ENCODE assay signal across 10 cellular contexts in genomic region chr11:11244470-11245080, GRCh38.
DNase-seq lines count a peak whose midpoint lies in the region; ATAC-seq and TF ChIP-seq lines count a peak whose summit lies in the region.
"Had no signal": no experiment of that assay in that cellular context is flagged by ENCODE, and none has a peak within 500 bp of the region (broad histone marks: within the 10 kb centered on the region; RNA-seq: fewer than 3 reads in every experiment).

No MANE protein-coding gene starts in this region.

- no peak for TF ChIP-seq POLR2A in transverse colon (IDR thresholded peaks at IDR 0.05)

- H3K27ac ChIP-seq in heart right ventricle (peak overlapping the region; percentile 37 to 89 (median 76)), transverse colon (peak overlapping the region; percentile 53 to 73 (median 68))

- H3K9me3 ChIP-seq in heart right ventricle (no peaks in the 10 kb centered on the region), transverse colon (no peaks in the 10 kb centered on the region)

- DNase-seq in heart right ventricle (no peak), Right ventricle myocardium inferior (ENCODE audit: missing footprints) (no peak), SK-MEL-5 (ENCODE audit: low read depth, low spot score) (peak; percentile 64), lung microvascular endothelial cell (ENCODE audit: low read depth in 2 of 2) (peak; percentile 8 to 29), transverse colon (no peak), mucosa of gallbladder (ENCODE audit: low spot score) (no peak)
- no peak for DNase-seq in activated CD4-positive, alpha-beta T cell treated with anti-CD3 and anti-CD28 coated beads for 4 hours
- DNase-seq: activated CD4-positive, alpha-beta T cell treated with anti-CD3 and anti-CD28 coated beads for 1 hour; activated naive CD4-positive, alpha-beta T cell had no signal

- TF ChIP-seq CTCF in heart right ventricle (IDR thresholded peaks at IDR 0.05) (no peak), transverse colon (IDR thresholded peaks at IDR 0.05) (no peak)

- no peak for TF ChIP-seq EP300 in transverse colon (IDR thresholded peaks at IDR 0.05; ENCODE audit: low read depth)

- intact Hi-C loops in heart right ventricle (cut with DNase I), result loop anchor here in 1 of 10 donors (5.0 kb wide), 1 partner anchor 378 kb away; the partner anchor contains the start of gene GALNT18
- intact Hi-C loops in Right ventricle myocardium inferior (cut with DNase I), result no loop called here
- intact Hi-C loops in transverse colon (cut with DNase I; ENCODE audit: low total_unique reads), result no loop called here

- H3K4me3 ChIP-seq in heart right ventricle (no peak overlapping the region), transverse colon (no peak overlapping the region)

- H3K4me1 ChIP-seq in heart right ventricle, result peaks cover 10 to 39% (median 27%) of the 10 kb centered on the region in 9 donors
- peaks cover 0 to 15% (median 8%) of the 10 kb centered on the region in 4 donors for H3K4me1 ChIP-seq in transverse colon

- WGBS in heart right ventricle, 2 donors, result 56 to 70% methylated on average over 2 of the region's 2 CpGs
- 49 to 53% methylated on average over 2 of the region's 2 CpGs for WGBS in transverse colon (ENCODE audit: low coverage in 1 of 2), 2 donors

- H3K36me3 ChIP-seq in heart right ventricle, result no peaks in the 10 kb centered on the region
- H3K36me3 ChIP-seq in transverse colon, result no peaks in the 10 kb centered on the region

- peak in 3 of 8 donors; percentile 13 to 60 (median 52) for ATAC-seq in heart right ventricle
- ATAC-seq in Right ventricle myocardium inferior, result no peak
- no peak for ATAC-seq in GM21576 (IDR thresholded peaks at IDR 0.05; ENCODE audit: unreplicated experiment)

- H3K27me3 ChIP-seq in heart right ventricle (no peaks in the 10 kb centered on the region), transverse colon (no peaks in the 10 kb centered on the region)

- in situ Hi-C loops in SK-MEL-5 (cut with HindIII; ENCODE audit: low pct_unique_long_range_greater_than_20kb, low sequenced_read_pairs) (no loop called here), transverse colon (cut with MboI; ENCODE audit: low pct_ligation_motif_present in 1 of 4, low pct_unique_long_range_greater_than_20kb in 1 of 4, low sequenced_read_pairs in 3 of 4) (no loop called here)

Comparison
In these comparisons a context has a peak if more than half of its experiments do, and no peak if none do; other contexts are left out.
1. DNase-seq: peak in SK-MEL-5 (single experiment) and lung microvascular endothelial cell (2 of 2); none in heart right ventricle (0 of 2), Right ventricle myocardium inferior (single experiment), transverse colon (single experiment), mucosa of gallbladder (single experiment) and activated CD4-positive, alpha-beta T cell treated with anti-CD3 and anti-CD28 coated beads for 4 hours (0 of 2).